ENCODE assay signal across 1 cellular context in the genomic region with DNA sequence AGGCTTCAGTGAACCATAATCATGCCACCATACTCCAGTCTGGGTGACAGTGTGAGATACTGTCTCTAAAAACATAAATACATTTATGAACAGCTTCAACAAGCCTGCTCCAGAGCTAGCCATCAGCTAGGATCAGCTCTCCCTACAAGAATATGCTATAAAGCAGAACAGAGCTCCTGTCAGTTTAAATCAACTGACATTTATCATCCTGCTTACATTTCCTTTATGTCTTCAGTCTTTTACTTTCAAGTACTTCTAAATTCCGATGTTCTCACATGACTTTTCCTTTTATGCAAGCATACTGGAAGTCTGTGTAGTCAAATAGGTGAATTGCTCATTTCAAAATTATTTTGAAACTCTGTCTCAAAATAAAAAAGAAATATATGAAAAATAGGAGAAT.
TF ChIP-seq lines count a peak whose summit lies in the region.

No MANE protein-coding gene starts in this region.

TF ChIP-seq in IMR-90, 13 proteins besides CTCF, POLR2A, EP300 and RAD21 (continued from another document):
- TF ChIP-seq, protein P1, sequence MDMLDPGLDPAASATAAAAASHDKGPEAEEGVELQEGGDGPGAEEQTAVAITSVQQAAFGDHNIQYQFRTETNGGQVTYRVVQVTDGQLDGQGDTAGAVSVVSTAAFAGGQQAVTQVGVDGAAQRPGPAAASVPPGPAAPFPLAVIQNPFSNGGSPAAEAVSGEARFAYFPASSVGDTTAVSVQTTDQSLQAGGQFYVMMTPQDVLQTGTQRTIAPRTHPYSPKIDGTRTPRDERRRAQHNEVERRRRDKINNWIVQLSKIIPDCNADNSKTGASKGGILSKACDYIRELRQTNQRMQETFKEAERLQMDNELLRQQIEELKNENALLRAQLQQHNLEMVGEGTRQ (IDR thresholded peaks at IDR 0.05; ENCODE audit: low read depth, low read length): no peak
- TF ChIP-seq CEBPB (IDR thresholded peaks at IDR 0.05; ENCODE audit: low read depth, low read length): no peak
- TF ChIP-seq MAFK (IDR thresholded peaks at IDR 0.05; ENCODE audit: low read depth, low read length): no peak
- TF ChIP-seq SMC3 (IDR thresholded peaks at IDR 0.05; ENCODE audit: low read depth, low read length): no peak
- TF ChIP-seq MAZ (IDR thresholded peaks at IDR 0.05; ENCODE audit: borderline replicate concordance, low read depth, low read length): no peak
- no peak for TF ChIP-seq ELK1 (IDR thresholded peaks at IDR 0.05; ENCODE audit: borderline replicate concordance, low read depth, low read length)
